Comparison of ENCODE assay signal across 21 cellular contexts in genomic region chr16:15866451-15866850, GRCh38. TPM values are rescaled to one million over a fixed set of nuclear protein-coding genes. Genes with fewer than 3 reads are reported as not detected.
"Had no signal": no experiment of that assay in that cellular context is flagged by ENCODE, and none has a peak within 500 bp of the region (broad histone marks: within the 10 kb centered on the region; RNA-seq: fewer than 3 reads in every experiment).

No MANE protein-coding gene starts in this region.

- H3K4me1 ChIP-seq: body of pancreas had no signal

- H3K4me1 Mint-ChIP-seq: activated CD4-positive, alpha-beta memory T cell treated with anti-CD3 and anti-CD28 coated beads, Interleukin-2, amount 10 ng/mL, durations not matched to agents 7 days and 5 days; activated CD8-positive, alpha-beta memory T cell treated with anti-CD3 and anti-CD28 coated beads, Interleukin-2, amount 10 ng/mL, durations not matched to agents 7 days and 5 days; activated naive CD8-positive, alpha-beta T cell treated with anti-CD3 and anti-CD28 coated beads for 36 hours; nephron progenitor cell; stimulated activated naive CD8-positive, alpha-beta T cell treated with anti-CD3 and anti-CD28 coated beads, Interleukin-15, amount 100 ng/mL, for 72 hours had no signal

- H3K27ac Mint-ChIP-seq: activated CD4-positive, alpha-beta memory T cell treated with anti-CD3 and anti-CD28 coated beads, Interleukin-2, amount 10 ng/mL, durations not matched to agents 7 days and 5 days; activated CD8-positive, alpha-beta memory T cell treated with anti-CD3 and anti-CD28 coated beads, Interleukin-2, amount 10 ng/mL, durations not matched to agents 7 days and 5 days; activated naive CD8-positive, alpha-beta T cell treated with anti-CD3 and anti-CD28 coated beads for 36 hours; nephron progenitor cell; type B pancreatic cell had no signal

- DNase-seq: activated CD4-positive, alpha-beta memory T cell treated with anti-CD3 and anti-CD28 coated beads, Interleukin-2, amount 10 ng/mL, durations not matched to agents 7 days and 5 days; activated CD4-positive, alpha-beta T cell treated with anti-CD3 and anti-CD28 coated beads for 48 hours; activated CD4-positive, CD25-positive, alpha-beta regulatory T cell; activated CD8-positive, alpha-beta memory T cell treated with anti-CD3 and anti-CD28 coated beads, Interleukin-2, amount 10 ng/mL, durations not matched to agents 7 days and 5 days; activated naive CD8-positive, alpha-beta T cell treated with anti-CD3 and anti-CD28 coated beads for 36 hours; body of pancreas; central memory CD4-positive, alpha-beta T cell; dorsolateral prefrontal cortex; hippocampal formation; islet precursor cell; left colon; lower lobe of right lung; midbrain; nephron progenitor cell; occipital lobe; stimulated activated naive CD8-positive, alpha-beta T cell treated with anti-CD3 and anti-CD28 coated beads, Interleukin-15, amount 100 ng/mL, for 72 hours; T1000 had no signal

- H3K4me3 Mint-ChIP-seq: activated CD4-positive, alpha-beta memory T cell treated with anti-CD3 and anti-CD28 coated beads, Interleukin-2, amount 10 ng/mL, durations not matched to agents 7 days and 5 days; activated CD8-positive, alpha-beta memory T cell treated with anti-CD3 and anti-CD28 coated beads, Interleukin-2, amount 10 ng/mL, durations not matched to agents 7 days and 5 days; activated naive CD8-positive, alpha-beta T cell treated with anti-CD3 and anti-CD28 coated beads for 36 hours; nephron progenitor cell; stimulated activated naive CD8-positive, alpha-beta T cell treated with anti-CD3 and anti-CD28 coated beads, Interleukin-15, amount 100 ng/mL, for 72 hours; type B pancreatic cell had no signal

- H3K9me3 Mint-ChIP-seq: activated CD4-positive, alpha-beta memory T cell treated with anti-CD3 and anti-CD28 coated beads, Interleukin-2, amount 10 ng/mL, durations not matched to agents 7 days and 5 days; activated naive CD8-positive, alpha-beta T cell treated with anti-CD3 and anti-CD28 coated beads for 36 hours; nephron progenitor cell; stimulated activated naive CD8-positive, alpha-beta T cell treated with anti-CD3 and anti-CD28 coated beads, Interleukin-15, amount 100 ng/mL, for 72 hours; type B pancreatic cell had no signal

- H3K27ac ChIP-seq: body of pancreas, epithelial cell of prostate, lower lobe of right lung had no signal

- H3K27me3 ChIP-seq: body of pancreas, dorsolateral prefrontal cortex had no signal

- H3K27me3 Mint-ChIP-seq: activated naive CD8-positive, alpha-beta T cell treated with anti-CD3 and anti-CD28 coated beads for 36 hours; stimulated activated naive CD8-positive, alpha-beta T cell treated with anti-CD3 and anti-CD28 coated beads, Interleukin-15, amount 100 ng/mL, for 72 hours had no signal

- H3K4me3 ChIP-seq: body of pancreas, dorsolateral prefrontal cortex, lower lobe of right lung had no signal

- ATAC-seq: activated CD8-positive, alpha-beta memory T cell treated with anti-CD3 and anti-CD28 coated beads, Interleukin-2, amount 10 ng/mL, durations not matched to agents 7 days and 5 days; body of pancreas; left colon; lower lobe of right lung; stimulated activated naive CD8-positive, alpha-beta T cell treated with anti-CD3 and anti-CD28 coated beads, Interleukin-15, amount 100 ng/mL, for 72 hours had no signal

- H3K9me3 ChIP-seq: body of pancreas, lower lobe of right lung had no signal

RNA-seq across cellular contexts. Expression of gene MYH11, which starts 9.6 kb away (rescaled TPM):
- total RNA-seq: activated naive CD8-positive, alpha-beta T cell treated with anti-CD3 and anti-CD28 coated beads for 36 hours; glomerular endothelial cell; T-helper 1 cell treated with Interleukin-12 subunit alpha and Interleukin-12 subunit beta and Interleukin-4 antibody, amounts not matched to agents 30 ng/mL and 1 ng/mL, for 36 hours had no signal
